In genomic region chr16:19344224-19344801, GRCh38 we compare ENCODE assay signal across 19 cellular contexts. TPM values are rescaled to one million over a fixed set of nuclear protein-coding genes. Genes with fewer than 3 reads are reported as not detected.
DNase-seq lines count a peak whose midpoint lies in the region; FAIRE-seq and TF ChIP-seq lines count a peak whose summit lies in the region.
"Had no signal": no experiment of that assay in that cellular context is flagged by ENCODE, and none has a peak within 500 bp of the region (broad histone marks: within the 10 kb centered on the region; RNA-seq: fewer than 3 reads in every experiment).

No MANE protein-coding gene starts in this region.

- H3K36me3 ChIP-seq in HEK293 (ENCODE audit: control insufficient read depth in 2 of 2, insufficient read depth in 1 of 2, low read length in 2 of 2) = no peaks in the 10 kb centered on the region
- H3K36me3 ChIP-seq in bronchial epithelial cell (ENCODE audit: control insufficient read depth, insufficient read depth, low read length) = no peaks in the 10 kb centered on the region
- H3K36me3 ChIP-seq: SJSA1 had no signal

- no peaks in the 10 kb centered on the region for H3K9me3 ChIP-seq in HEK293 (ENCODE audit: control insufficient read depth, insufficient read depth, low read depth, low read length)
- H3K9me3 ChIP-seq: Caco-2, SJSA1 had no signal

- TF ChIP-seq CTCF in HEK293 (tag by site-specific recombination; IDR thresholded peaks at IDR 0.05) = no peak
- TF ChIP-seq CTCF in bronchial epithelial cell (IDR thresholded peaks at IDR 0.05; ENCODE audit: insufficient read depth, low read length, severe bottlenecking) = no peak
- no peak for TF ChIP-seq CTCF in retinal pigment epithelial cell (conservative IDR thresholded peaks at IDR 0.05; ENCODE audit: low read depth, low read length)

- no peaks in the 10 kb centered on the region for H3K4me1 ChIP-seq in HEK293 (ENCODE audit: control insufficient read depth, insufficient read depth, low read length)
- H3K4me1 ChIP-seq: Caco-2, SJSA1 had no signal

- H3K27ac ChIP-seq in HEK293 (ENCODE audit: extremely low read depth, low read depth, low read length) = no peak overlapping the region
- H3K27ac ChIP-seq: SJSA1 had no signal

- peaks cover 2% of the 10 kb centered on the region for H3K27me3 ChIP-seq in bronchial epithelial cell (ENCODE audit: control insufficient read depth, insufficient read depth, low read length)
- H3K27me3 ChIP-seq: SJSA1 had no signal

- in situ Hi-C loops in ACHN (cut with HindIII; ENCODE audit: low pct_ligation_motif_present, low pct_unique_long_range_greater_than_20kb, low sequenced_read_pairs) = no loop called here

- POLR2A ChIA-PET in HEK293 (lab: Yijun Ruan, JAX) = no interaction called here

- H3K4me3 ChIP-seq in HEK293 (ENCODE audit: low read depth, low read length) (no peak overlapping the region), bronchial epithelial cell (ENCODE audit: low read depth, low read length) (no peak overlapping the region), retinal pigment epithelial cell (ENCODE audit: low read length) (no peak overlapping the region)
- H3K4me3 ChIP-seq: SJSA1 had no signal

- FAIRE-seq in bronchial epithelial cell (lab: Jason Lieb, UNC) = no peak
- FAIRE-seq: G401.6 had no signal

- CTCF ChIA-PET in HEK293 (lab: Yijun Ruan, JAX) = no interaction called here

- peak; percentile 49 for DNase-seq in NCI-H2107 (lab: John Stamatoyannopoulos, UW)
- DNase-seq in bronchial epithelial cell (ENCODE audit: low read depth) = peak; percentile 10
- DNase-seq in retinal pigment epithelial cell (ENCODE audit: low read depth) = peak; percentile 43
- no peak for DNase-seq in LoVo (ENCODE audit: low spot score)
- DNase-seq in AG08395 (ENCODE audit: low spot score) = no peak
- DNase-seq in ACHN = no peak
- no peak for DNase-seq in activated effector memory CD4-positive, alpha-beta T cell treated with Interleukin-2 at 50 U/mL for 16 hours
- DNase-seq: Caco-2; CD4-positive, CD25-positive, alpha-beta regulatory T cell; DMS153; H7; NCI-H1436; NCI-H2171; NCI-H446 treated with DMSO at 0.1 percent for 48 hours; NCI-H774; PC-3 had no signal

TF ChIP-seq in HEK293, 187 proteins besides CTCF, POLR2A, EP300 and RAD21:
- TF ChIP-seq ZNF138 (tag by site-specific recombination; IDR thresholded peaks at IDR 0.05; ENCODE audit: borderline replicate concordance) = no peak
- 0 out of 2 replicates have a peak, but pooled peaks have one; percentile 38 for TF ChIP-seq GFI1B (tag by site-specific recombination; IDR thresholded peaks at IDR 0.05)
- peak; percentile 53; the same call in 1 of the 2 replicates for TF ChIP-seq SCRT2 (tag by site-specific recombination; IDR thresholded peaks at IDR 0.05)
- no peak for TF ChIP-seq ZNF24 (tag by site-specific recombination; IDR thresholded peaks at IDR 0.05)
TF ChIP-seq in HEK293: peak in this region for 2.

RNA-seq across cellular contexts. Expression of gene CLEC19A, which starts 58.8 kb away (rescaled TPM):
- total RNA-seq in bronchial epithelial cell = not detected in 2 replicates
- total RNA-seq: Caco-2; CD4-positive, CD25-positive, alpha-beta regulatory T cell; PC-3; SJSA1 had no signal

Comparison
In these comparisons a context has a peak if more than half of its experiments do, and no peak if none do; other contexts are left out.
1. DNase-seq: peak in NCI-H2107 (single experiment), bronchial epithelial cell (single experiment) and retinal pigment epithelial cell (single experiment); none in LoVo (single experiment), AG08395 (single experiment), ACHN (single experiment) and activated effector memory CD4-positive, alpha-beta T cell treated with Interleukin-2 at 50 U/mL for 16 hours (single experiment).